8 cellular contexts compared by ENCODE assay signal in genomic region chr2:176129013-176129796, GRCh38. TPM values are rescaled to one million over a fixed set of nuclear protein-coding genes. Genes with fewer than 3 reads are reported as not detected.
DNase-seq lines count a peak whose midpoint lies in the region; ATAC-seq, FAIRE-seq and TF ChIP-seq lines count a peak whose summit lies in the region.

TSS of gene HOXD8 (plus strand) at chr2:176129705. CDS start at chr2:176130367, 662 bp downstream.

- intact Hi-C loops in activated CD4-positive, alpha-beta T cell treated with anti-CD3 and anti-CD28 coated beads for 36 hours (cut with DNase I, micrococcal nuclease): loop anchor here (5.0 to 10.0 kb wide), 5 partner anchors 33 to 1794 kb away; partner anchors contain the start of gene SP9 (in 1 of the 2)

- TF ChIP-seq CTCF in endothelial cell (IDR thresholded peaks at IDR 0.05; ENCODE audit: unreplicated experiment): no peak

- H3K9me3 Mint-ChIP-seq in activated CD4-positive, alpha-beta T cell treated with anti-CD3 and anti-CD28 coated beads for 36 hours (ENCODE audit: low read depth): no peaks in the 10 kb centered on the region
- H3K9me3 Mint-ChIP-seq in endothelial cell (ENCODE audit: unreplicated experiment): no peaks in the 10 kb centered on the region
- H3K9me3 Mint-ChIP-seq in naive thymus-derived CD8-positive, alpha-beta T cell: peaks cover 0 to 22% (median 3%) of the 10 kb centered on the region in 9 donors

- peak within 1 kb of the TSS; percentile 41 for H3K4me3 Mint-ChIP-seq in activated CD4-positive, alpha-beta T cell treated with anti-CD3 and anti-CD28 coated beads for 36 hours
- H3K4me3 Mint-ChIP-seq in endothelial cell (ENCODE audit: unreplicated experiment): peak within 1 kb of the TSS; percentile 90
- peak within 1 kb of the TSS; percentile 61 to 81 (median 75) for H3K4me3 Mint-ChIP-seq in naive thymus-derived CD8-positive, alpha-beta T cell

- H3K36me3 Mint-ChIP-seq in activated CD4-positive, alpha-beta T cell treated with anti-CD3 and anti-CD28 coated beads for 36 hours (ENCODE audit: low read depth): no peaks in the 10 kb centered on the region
- H3K36me3 Mint-ChIP-seq in endothelial cell (ENCODE audit: low read depth, unreplicated experiment): no peaks in the 10 kb centered on the region
- H3K36me3 Mint-ChIP-seq in naive thymus-derived CD8-positive, alpha-beta T cell: peaks cover 3 to 10% (median 7%) of the 10 kb centered on the region in 3 donors

- no peak within 1 kb of the TSS for H3K27ac Mint-ChIP-seq in activated CD4-positive, alpha-beta T cell treated with anti-CD3 and anti-CD28 coated beads for 36 hours
- H3K27ac Mint-ChIP-seq in endothelial cell (ENCODE audit: unreplicated experiment): peak within 1 kb of the TSS; percentile 76
- peak within 1 kb of the TSS in 4 of 10 donors; percentile 19 to 88 (median 47) for H3K27ac Mint-ChIP-seq in naive thymus-derived CD8-positive, alpha-beta T cell

- no peak for ATAC-seq in activated CD4-positive, alpha-beta T cell treated with anti-CD3 and anti-CD28 coated beads for 36 hours
- peak; percentile 15 to 19 for ATAC-seq in naive thymus-derived CD8-positive, alpha-beta T cell
- ATAC-seq in HG02571 (IDR thresholded peaks at IDR 0.05; ENCODE audit: unreplicated experiment): no peak
- ATAC-seq in GM18868 (IDR thresholded peaks at IDR 0.05; ENCODE audit: unreplicated experiment): no peak

- H3K4me1 Mint-ChIP-seq in activated CD4-positive, alpha-beta T cell treated with anti-CD3 and anti-CD28 coated beads for 36 hours: peaks cover 27% of the 10 kb centered on the region
- H3K4me1 Mint-ChIP-seq in endothelial cell (ENCODE audit: unreplicated experiment): peaks cover 28% of the 10 kb centered on the region
- peaks cover 10 to 40% (median 32%) of the 10 kb centered on the region in 4 donors for H3K4me1 Mint-ChIP-seq in naive thymus-derived CD8-positive, alpha-beta T cell

- peaks cover 75% of the 10 kb centered on the region for H3K27me3 Mint-ChIP-seq in activated CD4-positive, alpha-beta T cell treated with anti-CD3 and anti-CD28 coated beads for 36 hours
- H3K27me3 Mint-ChIP-seq in endothelial cell (ENCODE audit: unreplicated experiment): peaks cover 40% of the 10 kb centered on the region
- peaks cover 67 to 88% (median 78%) of the 10 kb centered on the region in 5 donors for H3K27me3 Mint-ChIP-seq in naive thymus-derived CD8-positive, alpha-beta T cell

- CTCF ChIA-PET in activated CD4-positive, alpha-beta T cell treated with anti-CD3 and anti-CD28 coated beads for 36 hours (lab: Charles Lee): interaction anchor here (0.6 to 4.2 kb wide), 6 partner anchors 16 to 1019 kb away, joined by 3 to 68 read pairs (median 5); no protein-coding TSS in a partner anchor

- no peak for FAIRE-seq in RCC 7860 (lab: Jason Lieb, UNC)

- DNase-seq in activated CD4-positive, alpha-beta T cell treated with anti-CD3 and anti-CD28 coated beads for 36 hours: peak; percentile 52
- DNase-seq in activated CD4-positive, alpha-beta T cell treated with anti-CD3 and anti-CD28 coated beads for 1 hour: no peak
- peak; percentile 61 for DNase-seq in RCC 7860 (ENCODE audit: low spot score)
- DNase-seq in endothelial cell (ENCODE audit: low spot score): peak; percentile 74
- no peak for DNase-seq in naive thymus-derived CD8-positive, alpha-beta T cell
- DNase-seq in stimulated activated naive CD4-positive, alpha-beta T cell treated with Interleukin-2 at 50 U/mL for 16 hours (lab: John Stamatoyannopoulos, UW): no peak

- POLR2A ChIA-PET in activated CD4-positive, alpha-beta T cell treated with anti-CD3 and anti-CD28 coated beads for 36 hours (lab: Charles Lee): no interaction called here
- POLR2A ChIA-PET in naive thymus-derived CD8-positive, alpha-beta T cell (lab: Charles Lee): no interaction called here

RNA-seq across cellular contexts. Expression of gene HOXD8, which starts in this region (rescaled TPM):
- total RNA-seq in activated CD4-positive, alpha-beta T cell treated with anti-CD3 and anti-CD28 coated beads for 36 hours: not detected
- total RNA-seq in endothelial cell (ENCODE audit: unreplicated experiment): 9.3 TPM
- not detected for total RNA-seq in naive thymus-derived CD8-positive, alpha-beta T cell
- polyA plus RNA-seq in naive thymus-derived CD8-positive, alpha-beta T cell: not detected

Comparison
In these comparisons a context has a peak if more than half of its experiments do, and no peak if none do; other contexts are left out.
1. RNA of gene HOXD8 (total RNA-seq): 9.3 TPM in endothelial cell (single experiment); not detected in activated CD4-positive, alpha-beta T cell treated with anti-CD3 and anti-CD28 coated beads for 36 hours and not detected in naive thymus-derived CD8-positive, alpha-beta T cell; every median in the first group is over 10 times any median in the second.
2. Peak in DNase-seq in activated CD4-positive, alpha-beta T cell treated with anti-CD3 and anti-CD28 coated beads for 36 hours; RNA of the gene not detected or under 1 TPM.
3. Peak in ATAC-seq in naive thymus-derived CD8-positive, alpha-beta T cell; RNA of the gene not detected or under 1 TPM.
4. DNase-seq: peak in RCC 7860 (single experiment) and endothelial cell (single experiment); none in activated CD4-positive, alpha-beta T cell treated with anti-CD3 and anti-CD28 coated beads for 1 hour (single experiment), naive thymus-derived CD8-positive, alpha-beta T cell (0 of 10) and stimulated activated naive CD4-positive, alpha-beta T cell treated with Interleukin-2 at 50 U/mL for 16 hours (single experiment).
5. Peak in every context shown above with its lines, with median percentiles within 50 percentile points of each other: H3K4me3 Mint-ChIP-seq.